1 cellular context compared by ENCODE assay signal in genomic region chr4:134780244-134780643, GRCh38.
TF ChIP-seq lines count a peak whose summit lies in the region.

No MANE protein-coding gene starts in this region.

TF ChIP-seq in GM23338, 12 proteins besides CTCF, POLR2A, EP300 and RAD21 (continued from another document):
- TF ChIP-seq, protein P1, sequence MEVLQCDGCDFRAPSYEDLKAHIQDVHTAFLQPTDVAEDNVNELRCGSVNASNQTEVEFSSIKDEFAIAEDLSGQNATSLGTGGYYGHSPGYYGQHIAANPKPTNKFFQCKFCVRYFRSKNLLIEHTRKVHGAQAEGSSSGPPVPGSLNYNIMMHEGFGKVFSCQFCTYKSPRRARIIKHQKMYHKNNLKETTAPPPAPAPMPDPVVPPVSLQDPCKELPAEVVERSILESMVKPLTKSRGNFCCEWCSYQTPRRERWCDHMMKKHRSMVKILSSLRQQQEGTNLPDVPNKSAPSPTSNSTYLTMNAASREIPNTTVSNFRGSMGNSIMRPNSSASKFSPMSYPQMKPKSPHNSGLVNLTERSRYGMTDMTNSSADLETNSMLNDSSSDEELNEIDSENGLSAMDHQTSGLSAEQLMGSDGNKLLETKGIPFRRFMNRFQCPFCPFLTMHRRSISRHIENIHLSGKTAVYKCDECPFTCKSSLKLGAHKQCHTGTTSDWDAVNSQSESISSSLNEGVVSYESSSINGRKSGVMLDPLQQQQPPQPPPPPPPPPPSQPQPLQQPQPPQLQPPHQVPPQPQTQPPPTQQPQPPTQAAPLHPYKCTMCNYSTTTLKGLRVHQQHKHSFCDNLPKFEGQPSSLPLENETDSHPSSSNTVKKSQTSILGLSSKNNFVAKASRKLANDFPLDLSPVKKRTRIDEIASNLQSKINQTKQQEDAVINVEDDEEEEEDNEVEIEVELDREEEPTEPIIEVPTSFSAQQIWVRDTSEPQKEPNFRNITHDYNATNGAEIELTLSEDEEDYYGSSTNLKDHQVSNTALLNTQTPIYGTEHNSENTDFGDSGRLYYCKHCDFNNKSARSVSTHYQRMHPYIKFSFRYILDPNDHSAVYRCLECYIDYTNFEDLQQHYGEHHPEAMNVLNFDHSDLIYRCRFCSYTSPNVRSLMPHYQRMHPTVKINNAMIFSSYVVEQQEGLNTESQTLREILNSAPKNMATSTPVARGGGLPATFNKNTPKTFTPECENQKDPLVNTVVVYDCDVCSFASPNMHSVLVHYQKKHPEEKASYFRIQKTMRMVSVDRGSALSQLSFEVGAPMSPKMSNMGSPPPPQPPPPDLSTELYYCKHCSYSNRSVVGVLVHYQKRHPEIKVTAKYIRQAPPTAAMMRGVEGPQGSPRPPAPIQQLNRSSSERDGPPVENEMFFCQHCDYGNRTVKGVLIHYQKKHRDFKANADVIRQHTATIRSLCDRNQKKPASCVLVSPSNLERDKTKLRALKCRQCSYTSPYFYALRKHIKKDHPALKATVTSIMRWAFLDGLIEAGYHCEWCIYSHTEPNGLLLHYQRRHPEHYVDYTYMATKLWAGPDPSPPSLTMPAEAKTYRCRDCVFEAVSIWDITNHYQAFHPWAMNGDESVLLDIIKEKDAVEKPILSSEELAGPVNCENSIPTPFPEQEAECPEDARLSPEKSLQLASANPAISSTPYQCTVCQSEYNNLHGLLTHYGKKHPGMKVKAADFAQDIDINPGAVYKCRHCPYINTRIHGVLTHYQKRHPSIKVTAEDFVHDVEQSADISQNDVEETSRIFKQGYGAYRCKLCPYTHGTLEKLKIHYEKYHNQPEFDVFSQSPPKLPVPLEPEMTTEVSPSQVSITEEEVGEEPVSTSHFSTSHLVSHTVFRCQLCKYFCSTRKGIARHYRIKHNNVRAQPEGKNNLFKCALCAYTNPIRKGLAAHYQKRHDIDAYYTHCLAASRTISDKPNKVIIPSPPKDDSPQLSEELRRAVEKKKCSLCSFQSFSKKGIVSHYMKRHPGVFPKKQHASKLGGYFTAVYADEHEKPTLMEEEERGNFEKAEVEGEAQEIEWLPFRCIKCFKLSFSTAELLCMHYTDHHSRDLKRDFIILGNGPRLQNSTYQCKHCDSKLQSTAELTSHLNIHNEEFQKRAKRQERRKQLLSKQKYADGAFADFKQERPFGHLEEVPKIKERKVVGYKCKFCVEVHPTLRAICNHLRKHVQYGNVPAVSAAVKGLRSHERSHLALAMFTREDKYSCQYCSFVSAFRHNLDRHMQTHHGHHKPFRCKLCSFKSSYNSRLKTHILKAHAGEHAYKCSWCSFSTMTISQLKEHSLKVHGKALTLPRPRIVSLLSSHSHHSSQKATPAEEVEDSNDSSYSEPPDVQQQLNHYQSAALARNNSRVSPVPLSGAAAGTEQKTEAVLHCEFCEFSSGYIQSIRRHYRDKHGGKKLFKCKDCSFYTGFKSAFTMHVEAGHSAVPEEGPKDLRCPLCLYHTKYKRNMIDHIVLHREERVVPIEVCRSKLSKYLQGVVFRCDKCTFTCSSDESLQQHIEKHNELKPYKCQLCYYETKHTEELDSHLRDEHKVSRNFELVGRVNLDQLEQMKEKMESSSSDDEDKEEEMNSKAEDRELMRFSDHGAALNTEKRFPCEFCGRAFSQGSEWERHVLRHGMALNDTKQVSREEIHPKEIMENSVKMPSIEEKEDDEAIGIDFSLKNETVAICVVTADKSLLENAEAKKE (CRISPR knock-in tag; IDR thresholded peaks at IDR 0.05), result no peak
- no peak for TF ChIP-seq STAT1 (IDR thresholded peaks at IDR 0.05; ENCODE audit: unreplicated experiment)
